In the genomic region with DNA sequence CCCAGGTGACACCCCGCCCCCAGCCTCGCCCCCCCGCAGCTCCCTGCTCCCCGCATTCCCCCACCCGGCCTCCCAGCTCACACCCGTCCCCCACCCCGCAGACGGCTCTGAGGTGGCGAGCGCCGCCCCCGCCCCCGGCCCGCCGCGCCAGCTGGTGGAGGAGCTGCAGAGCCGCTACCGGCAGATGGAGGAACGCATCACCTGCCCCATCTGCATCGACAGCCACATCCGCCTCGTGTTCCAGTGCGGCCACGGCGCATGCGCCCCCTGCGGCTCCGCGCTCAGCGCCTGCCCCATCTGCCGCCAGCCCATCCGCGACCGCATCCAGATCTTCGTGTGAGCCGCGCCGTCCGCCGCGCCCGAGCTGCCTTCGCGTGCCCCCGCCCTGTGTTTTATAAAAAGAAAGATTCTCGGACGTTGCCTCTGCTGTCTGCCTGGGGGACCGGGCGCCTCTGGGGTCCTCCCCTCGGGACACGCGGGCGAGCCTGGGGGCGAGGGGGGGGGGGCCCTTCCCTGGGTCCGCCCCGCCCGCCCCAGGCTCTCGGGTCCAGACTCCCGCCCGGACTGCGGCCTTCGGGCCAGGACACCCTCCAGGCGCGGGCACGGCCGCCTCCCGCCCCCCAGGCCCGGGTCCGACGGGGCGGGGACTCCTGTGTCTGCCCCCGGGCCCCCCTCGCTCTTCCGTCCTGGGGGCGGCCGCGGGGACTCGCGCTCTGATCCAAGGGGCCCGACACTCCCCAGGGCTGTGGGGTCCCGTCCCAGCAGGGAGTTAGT, we compare ENCODE assay signal across 8 cellular contexts. TPM values are rescaled to one million over a fixed set of nuclear protein-coding genes. Genes with fewer than 3 reads are reported as not detected.
DNase-seq lines count a peak whose midpoint lies in the region; ATAC-seq and TF ChIP-seq lines count a peak whose summit lies in the region.

No MANE protein-coding gene starts in this region.

- no peak overlapping the region for H3K9ac ChIP-seq in rectal smooth muscle tissue (ENCODE audit: low read length)

- peak; percentile 47 for ATAC-seq in HG02571 (IDR thresholded peaks at IDR 0.05; ENCODE audit: unreplicated experiment)
- peak; percentile 71 to 74 for ATAC-seq in activated T-cell treated with anti-CD3 and anti-CD28 coated beads, Interleukin-2, amount 50 U/mL, for 4 hours
- ATAC-seq in GM18502 (IDR thresholded peaks at IDR 0.05; ENCODE audit: poor library complexity, unreplicated experiment), result no peak

- TF ChIP-seq POLR2A in vagina (IDR thresholded peaks at IDR 0.05), result no peak

- intact Hi-C loops in vagina (cut with DNase I), result no loop called here

- DNase-seq in DMS 273 (lab: John Stamatoyannopoulos, UW; ENCODE audit: unreplicated experiment) (peak; percentile 87), NCI-H2196 treated with DMSO at 0.1 percent for 48 hours (lab: John Stamatoyannopoulos, UW; ENCODE audit: unreplicated experiment) (peak; percentile 88), fibroblast of the conjunctiva (ENCODE audit: low read depth) (peak; percentile 43), vagina (ENCODE audit: extremely low spot score in 2 of 2) (no peak)
- DNase-seq in activated T-cell treated with anti-CD3 and anti-CD28 coated beads, Interleukin-2, amount 50 U/mL, for 4 hours, result peak; percentile 92

- H3K4me1 Mint-ChIP-seq in activated T-cell treated with anti-CD3 and anti-CD28 coated beads, Interleukin-2, amount 50 U/mL, for 4 hours (ENCODE audit: low read depth), result peaks cover 4% of the 10 kb centered on the region

- peaks cover 4% of the 10 kb centered on the region for H3K27me3 Mint-ChIP-seq in activated T-cell treated with anti-CD3 and anti-CD28 coated beads, Interleukin-2, amount 50 U/mL, for 4 hours (ENCODE audit: low read depth)

- no peaks in the 10 kb centered on the region for H3K27me3 ChIP-seq in rectal smooth muscle tissue (ENCODE audit: control insufficient read depth, insufficient read depth, low read length)
- peaks cover 4% of the 10 kb centered on the region for H3K27me3 ChIP-seq in vagina

- H3K27ac ChIP-seq in rectal smooth muscle tissue (ENCODE audit: low read depth, low read length), result peak overlapping the region; percentile 58
- peak overlapping the region; percentile 82 for H3K27ac ChIP-seq in vagina

- no peaks in the 10 kb centered on the region for H3K9me3 Mint-ChIP-seq in activated T-cell treated with anti-CD3 and anti-CD28 coated beads, Interleukin-2, amount 50 U/mL, for 4 hours

- H3K9me3 ChIP-seq in vagina, result no peaks in the 10 kb centered on the region

- H3K4me1 ChIP-seq in rectal smooth muscle tissue (ENCODE audit: control insufficient read depth, insufficient read depth, low read length) (no peaks in the 10 kb centered on the region), vagina (peaks cover 26% of the 10 kb centered on the region)

- no peak for TF ChIP-seq CTCF in vagina (IDR thresholded peaks at IDR 0.05)

- H3K4me3 ChIP-seq in rectal smooth muscle tissue (ENCODE audit: low read length) (no peak overlapping the region), vagina (peak overlapping the region; percentile 34 to 35)

- H3K36me3 Mint-ChIP-seq in activated T-cell treated with anti-CD3 and anti-CD28 coated beads, Interleukin-2, amount 50 U/mL, for 4 hours (ENCODE audit: insufficient read depth), result no peaks in the 10 kb centered on the region

- H3K4me3 Mint-ChIP-seq in activated T-cell treated with anti-CD3 and anti-CD28 coated beads, Interleukin-2, amount 50 U/mL, for 4 hours, result peak overlapping the region; percentile 80

- H3K36me3 ChIP-seq in rectal smooth muscle tissue (ENCODE audit: control insufficient read depth, insufficient read depth, low read length) (peaks cover 3% of the 10 kb centered on the region), vagina (no peaks in the 10 kb centered on the region)

RNA-seq across cellular contexts. Expression of a gene that starts 1.6 kb away (rescaled TPM):
- 1 to 10 TPM in 2 of 3 donors, under 1 TPM in 1; 0.98 to 1.3 (median 1.0) TPM for total RNA-seq in activated T-cell treated with anti-CD3 and anti-CD28 coated beads, Interleukin-2, amount 50 U/mL, for 4 hours
- 42.7 TPM for total RNA-seq in vagina

RNA-seq across cellular contexts. Expression of a gene that starts 15.1 kb away (rescaled TPM):
- 10 to 100 TPM; 37.4 to 40.3 (median 37.7) TPM for total RNA-seq in activated T-cell treated with anti-CD3 and anti-CD28 coated beads, Interleukin-2, amount 50 U/mL, for 4 hours
- 66.8 TPM for total RNA-seq in vagina

RNA-seq across cellular contexts. Expression of a gene that starts 28.4 kb away (rescaled TPM):
- 10 to 100 TPM; 39.2 to 45.9 (median 43.0) TPM for total RNA-seq in activated T-cell treated with anti-CD3 and anti-CD28 coated beads, Interleukin-2, amount 50 U/mL, for 4 hours
- total RNA-seq in vagina, result 16.5 TPM

RNA-seq across cellular contexts. Expression of a gene that starts 30.4 kb away (rescaled TPM):
- total RNA-seq in activated T-cell treated with anti-CD3 and anti-CD28 coated beads, Interleukin-2, amount 50 U/mL, for 4 hours, result 1 to 10 TPM; 3.0 to 4.8 (median 3.8) TPM
- 6.1 TPM for total RNA-seq in vagina

RNA-seq across cellular contexts. Expression of a gene that starts 55.7 kb away (rescaled TPM):
- total RNA-seq in activated T-cell treated with anti-CD3 and anti-CD28 coated beads, Interleukin-2, amount 50 U/mL, for 4 hours, result 100 to 1,000 TPM; 142 to 170 (median 148) TPM
- 105 TPM for total RNA-seq in vagina

Comparison
In these comparisons a context has a peak if more than half of its experiments do, and no peak if none do; other contexts are left out.
1. DNase-seq: peak in DMS 273 (single experiment), NCI-H2196 treated with DMSO at 0.1 percent for 48 hours (single experiment), activated T-cell treated with anti-CD3 and anti-CD28 coated beads, Interleukin-2, amount 50 U/mL, for 4 hours (single experiment) and fibroblast of the conjunctiva (single experiment); none in vagina (0 of 2).
2. RNA of a gene that starts 1.6 kb away (total RNA-seq): 42.7 TPM in vagina (single experiment); 0.98 to 1.3 TPM in activated T-cell treated with anti-CD3 and anti-CD28 coated beads, Interleukin-2, amount 50 U/mL, for 4 hours; every median in the first group is over 10 times any median in the second.